Comparison of ENCODE assay signal across 9 cellular contexts in the genomic region with DNA sequence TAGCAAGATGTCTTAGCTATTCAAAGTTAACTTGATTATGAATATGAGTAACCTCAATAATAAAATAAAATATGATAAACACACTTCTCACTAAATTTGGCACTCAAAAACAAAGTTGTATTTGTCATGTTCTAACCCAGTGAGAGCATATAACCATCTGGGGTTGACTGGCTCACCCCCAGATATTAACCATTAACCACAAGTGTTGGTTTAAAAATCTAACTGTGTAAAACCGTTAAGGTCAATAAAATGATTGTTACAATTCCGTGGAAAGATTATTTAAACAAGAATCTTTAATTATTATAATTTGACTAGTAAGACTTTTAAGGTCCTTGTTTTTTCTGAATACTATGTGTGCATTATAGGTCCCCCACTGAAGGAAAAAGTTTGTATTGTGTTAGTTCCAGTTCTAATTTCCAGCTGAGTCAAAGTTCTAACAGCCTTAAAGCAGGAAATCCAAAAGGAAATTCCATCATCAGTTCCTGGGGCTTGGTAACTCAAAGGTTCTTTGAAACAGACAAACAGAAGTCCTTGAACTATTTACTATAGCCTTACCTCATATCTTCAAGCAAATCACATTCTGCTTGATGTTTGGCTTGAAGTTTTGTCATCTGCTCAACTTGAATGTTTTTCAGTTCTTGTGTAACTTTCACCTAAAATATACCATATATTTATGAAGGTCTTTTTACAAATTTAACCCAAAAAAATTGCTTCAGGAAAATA. TPM values are rescaled to one million over a fixed set of nuclear protein-coding genes. Genes with fewer than 3 reads are reported as not detected.
DNase-seq lines count a peak whose midpoint lies in the region; ATAC-seq and TF ChIP-seq lines count a peak whose summit lies in the region.
"Had no signal": no experiment of that assay in that cellular context is flagged by ENCODE, and none has a peak within 500 bp of the region (broad histone marks: within the 10 kb centered on the region; RNA-seq: fewer than 3 reads in every experiment).

No MANE protein-coding gene starts in this region.

- peak overlapping the region; percentile 52 for H3K4me3 ChIP-seq in cardiac muscle cell
- peak overlapping the region in 1 of 2 donors; percentile 96 for H3K4me3 ChIP-seq in left lung
- H3K4me3 ChIP-seq in upper lobe of right lung: peak overlapping the region; percentile 98
- H3K4me3 ChIP-seq in body of pancreas: no peak overlapping the region

- TF ChIP-seq POLR2A in body of pancreas (IDR thresholded peaks at IDR 0.05): no peak

- H3K36me3 ChIP-seq in cardiac muscle cell (no peaks in the 10 kb centered on the region), left lung (peaks cover 0 to 8% of the 10 kb centered on the region in 2 donors), upper lobe of right lung (peaks cover 16% of the 10 kb centered on the region), body of pancreas (replicated peaks in 1 of 2; ENCODE audit: insufficient read depth in 1 of 2, low read depth in 2 of 2) (no peaks in the 10 kb centered on the region)

- H3K27ac Mint-ChIP-seq in activated naive CD8-positive, alpha-beta T cell treated with anti-CD3 and anti-CD28 coated beads, Interleukin-2, amount 50 U/mL, for 24 hours: peak overlapping the region; percentile 87

- TF ChIP-seq CTCF in cardiac muscle cell (IDR thresholded peaks at IDR 0.05; ENCODE audit: low read depth, low read length) (no peak), left lung (IDR thresholded peaks at IDR 0.05) (no peak), upper lobe of right lung (IDR thresholded peaks at IDR 0.05) (no peak), body of pancreas (IDR thresholded peaks at IDR 0.05) (no peak)

- H3K27me3 Mint-ChIP-seq in activated naive CD8-positive, alpha-beta T cell treated with anti-CD3 and anti-CD28 coated beads, Interleukin-2, amount 50 U/mL, for 24 hours: no peaks in the 10 kb centered on the region

- peaks cover 32% of the 10 kb centered on the region for H3K36me3 Mint-ChIP-seq in activated naive CD8-positive, alpha-beta T cell treated with anti-CD3 and anti-CD28 coated beads, Interleukin-2, amount 50 U/mL, for 24 hours (ENCODE audit: low read depth)

- H3K9me3 ChIP-seq in cardiac muscle cell (ENCODE audit: low read depth): no peaks in the 10 kb centered on the region
- H3K9me3 ChIP-seq in left lung: no peaks in the 10 kb centered on the region
- H3K9me3 ChIP-seq in upper lobe of right lung: no peaks in the 10 kb centered on the region
- no peaks in the 10 kb centered on the region for H3K9me3 ChIP-seq in body of pancreas

- H3K4me1 ChIP-seq in cardiac muscle cell (ENCODE audit: low read depth) (peaks cover 17% of the 10 kb centered on the region), left lung (peaks cover 25 to 62% of the 10 kb centered on the region in 2 donors), upper lobe of right lung (peaks cover 53% of the 10 kb centered on the region), body of pancreas (peaks cover 35% of the 10 kb centered on the region)

- ATAC-seq in left ventricle myocardium superior (no peak), left lung (no peak), upper lobe of right lung (no peak), body of pancreas (no peak), HG03135 (IDR thresholded peaks at IDR 0.05; ENCODE audit: unreplicated experiment) (no peak)
- no peak for ATAC-seq in activated naive CD8-positive, alpha-beta T cell treated with anti-CD3 and anti-CD28 coated beads, Interleukin-2, amount 50 U/mL, for 24 hours

- intact Hi-C loops in left ventricle myocardium superior (cut with micrococcal nuclease): loop anchor here (10.0 kb wide), 1 partner anchor 305 kb away; no protein-coding TSS in a partner anchor
- intact Hi-C loops in left lung (cut with DNase I): no loop called here
- intact Hi-C loops in upper lobe of right lung (cut with DNase I): no loop called here
- intact Hi-C loops in body of pancreas (cut with DNase I): no loop called here

- H3K4me1 Mint-ChIP-seq in activated naive CD8-positive, alpha-beta T cell treated with anti-CD3 and anti-CD28 coated beads, Interleukin-2, amount 50 U/mL, for 24 hours: peaks cover 57% of the 10 kb centered on the region

- no peaks in the 10 kb centered on the region for H3K9me3 Mint-ChIP-seq in activated naive CD8-positive, alpha-beta T cell treated with anti-CD3 and anti-CD28 coated beads, Interleukin-2, amount 50 U/mL, for 24 hours

- H3K27me3 ChIP-seq in cardiac muscle cell (no peaks in the 10 kb centered on the region), left lung (no peaks in the 10 kb centered on the region), upper lobe of right lung (no peaks in the 10 kb centered on the region), body of pancreas (no peaks in the 10 kb centered on the region)

- DNase-seq in cardiac muscle cell (ENCODE audit: low read depth in 1 of 2, low spot score in 1 of 2) (peak in 1 of 2 donors; percentile 59), left ventricle myocardium superior (no peak), left lung (no peak), upper lobe of right lung (no peak), NCI-H345 (lab: John Stamatoyannopoulos, UW) (no peak), body of pancreas (no peak)
- DNase-seq in activated naive CD8-positive, alpha-beta T cell treated with anti-CD3 and anti-CD28 coated beads, Interleukin-2, amount 50 U/mL, for 24 hours: no peak
- DNase-seq: activated CD8-positive, alpha-beta memory T cell treated with anti-CD3 and anti-CD28 coated beads for 24 hours had no signal

- WGBS in body of pancreas, 2 donors: 3 to 9% methylated on average over 2 of the region's 2 CpGs

- H3K27ac ChIP-seq in cardiac muscle cell (peak overlapping the region; percentile 15), left lung (peak overlapping the region; percentile 98 to 99), upper lobe of right lung (peak overlapping the region; percentile 96), body of pancreas (peak overlapping the region in 2 of 4 donors; percentile 95 to 97)

- peak overlapping the region; percentile 93 for H3K4me3 Mint-ChIP-seq in activated naive CD8-positive, alpha-beta T cell treated with anti-CD3 and anti-CD28 coated beads, Interleukin-2, amount 50 U/mL, for 24 hours

RNA-seq across cellular contexts. Expression of a gene that starts 2.5 kb away (rescaled TPM):
- total RNA-seq in cardiac muscle cell (9.6 and 12.3 TPM in 2 replicates), left ventricle myocardium superior (32.7 TPM), left lung (10 to 100 TPM; 48.7 to 58.2 TPM), upper lobe of right lung (71.2 TPM), body of pancreas (1 to 10 TPM; 7.3 to 8.0 TPM)
- 16.9 and 31.4 TPM in 2 replicates for polyA plus RNA-seq in cardiac muscle cell

Comparison
In these comparisons a context has a peak if more than half of its experiments do, and no peak if none do; other contexts are left out.
1. H3K4me3 ChIP-seq: peak in cardiac muscle cell (single experiment) and upper lobe of right lung (single experiment); none in body of pancreas (0 of 2).